Comparison of ENCODE assay signal across 35 cellular contexts in the genomic region with DNA sequence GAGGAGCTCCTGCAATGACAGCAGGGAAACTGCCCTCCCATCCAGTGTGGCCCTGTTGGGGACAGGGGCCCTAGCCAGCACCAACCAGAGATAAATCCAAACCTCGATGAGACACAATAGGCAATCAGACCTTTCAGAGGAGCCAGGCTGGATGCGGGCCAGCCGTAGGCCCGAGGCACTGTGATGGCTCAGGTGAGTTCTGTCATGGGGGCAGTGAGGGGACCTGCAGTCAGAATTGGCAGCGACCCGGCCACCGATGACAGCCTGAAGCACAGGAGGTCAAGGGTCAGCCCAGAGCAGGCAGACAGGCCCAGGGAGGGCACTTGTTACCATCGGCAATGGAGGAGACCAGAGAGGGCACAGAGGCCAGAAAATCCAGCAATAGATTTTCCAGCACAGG.
"Had no signal": no experiment of that assay in that cellular context is flagged by ENCODE, and none has a peak within 500 bp of the region (broad histone marks: within the 10 kb centered on the region; RNA-seq: fewer than 3 reads in every experiment).

No MANE protein-coding gene starts in this region.

- H3K4me1 ChIP-seq: body of pancreas, colonic mucosa had no signal

- H3K27me3 ChIP-seq: adrenal gland, body of pancreas, colonic mucosa, dorsolateral prefrontal cortex had no signal

- H3K36me3 ChIP-seq: adrenal gland, colonic mucosa, WERI-Rb-1 had no signal

- H3K9me3 ChIP-seq: adrenal gland, body of pancreas, colonic mucosa had no signal

- H3K27ac ChIP-seq: body of pancreas, colonic mucosa, dorsolateral prefrontal cortex, WERI-Rb-1 had no signal

- ATAC-seq: activated CD4-positive, CD25-positive, alpha-beta regulatory T cell treated with anti-CD3 and anti-CD28 coated beads, Interleukin-2, amount 50 U/mL, for 24 hours; activated CD8-positive, alpha-beta memory T cell treated with anti-CD3 and anti-CD28 coated beads, Interleukin-2, amount 10 ng/mL, durations not matched to agents 7 days and 5 days; activated CD8-positive, alpha-beta T cell treated with anti-CD3 and anti-CD28 coated beads, Interleukin-2, amount 10 ng/mL, durations not matched to agents 7 days and 5 days; activated naive CD8-positive, alpha-beta T cell treated with anti-CD3 and anti-CD28 coated beads, Interleukin-2, amount 50 U/mL, for 24 hours; body of pancreas; esophagus mucosa; T-cell had no signal

- H3K27me3 Mint-ChIP-seq: activated B cell treated with CpG ODN at 0.5 μM for 24 hours; activated CD4-positive, alpha-beta memory T cell treated with anti-CD3 and anti-CD28 coated beads for 36 hours; activated CD8-positive, alpha-beta memory T cell treated with anti-CD3 and anti-CD28 coated beads, Interleukin-2, amount 10 ng/mL, durations not matched to agents 7 days and 5 days; activated naive CD4-positive, alpha-beta T cell treated with anti-CD3 and anti-CD28 coated beads, Interleukin-2, amount 50 U/mL, for 24 hours; activated naive CD8-positive, alpha-beta T cell treated with anti-CD3 and anti-CD28 coated beads for 36 hours; activated naive CD8-positive, alpha-beta T cell treated with anti-CD3 and anti-CD28 coated beads, Interleukin-2, amount 50 U/mL, for 24 hours; T-cell had no signal

- H3K36me3 Mint-ChIP-seq: activated CD4-positive, alpha-beta memory T cell treated with anti-CD3 and anti-CD28 coated beads for 36 hours; activated CD8-positive, alpha-beta memory T cell treated with anti-CD3 and anti-CD28 coated beads, Interleukin-2, amount 10 ng/mL, durations not matched to agents 7 days and 5 days; activated naive CD4-positive, alpha-beta T cell treated with anti-CD3 and anti-CD28 coated beads, Interleukin-2, amount 50 U/mL, for 24 hours; activated naive CD8-positive, alpha-beta T cell treated with anti-CD3 and anti-CD28 coated beads for 36 hours; T-cell had no signal

- H3K4me3 ChIP-seq: adrenal gland, body of pancreas, colonic mucosa, dorsolateral prefrontal cortex had no signal

- H3K4me1 Mint-ChIP-seq: activated B cell treated with CpG ODN at 0.5 μM for 24 hours; activated CD8-positive, alpha-beta memory T cell treated with anti-CD3 and anti-CD28 coated beads, Interleukin-2, amount 10 ng/mL, durations not matched to agents 7 days and 5 days; activated naive CD4-positive, alpha-beta T cell treated with anti-CD3 and anti-CD28 coated beads, Interleukin-2, amount 50 U/mL, for 24 hours; activated naive CD8-positive, alpha-beta T cell treated with anti-CD3 and anti-CD28 coated beads for 36 hours; activated naive CD8-positive, alpha-beta T cell treated with anti-CD3 and anti-CD28 coated beads, Interleukin-2, amount 50 U/mL, for 24 hours; endodermal cell; T-cell had no signal

- H3K27ac Mint-ChIP-seq: activated B cell treated with CpG ODN at 0.5 μM for 24 hours; activated CD4-positive, alpha-beta memory T cell treated with anti-CD3 and anti-CD28 coated beads for 36 hours; activated CD8-positive, alpha-beta memory T cell treated with anti-CD3 and anti-CD28 coated beads, Interleukin-2, amount 10 ng/mL, durations not matched to agents 7 days and 5 days; activated CD8-positive, alpha-beta T cell treated with anti-CD3 and anti-CD28 coated beads, Interleukin-2, amount 10 ng/mL, durations not matched to agents 7 days and 5 days; activated naive CD4-positive, alpha-beta T cell treated with anti-CD3 and anti-CD28 coated beads for 36 hours; activated naive CD4-positive, alpha-beta T cell treated with anti-CD3 and anti-CD28 coated beads, Interleukin-2, amount 50 U/mL, for 24 hours; activated naive CD8-positive, alpha-beta T cell treated with anti-CD3 and anti-CD28 coated beads for 36 hours; activated naive CD8-positive, alpha-beta T cell treated with anti-CD3 and anti-CD28 coated beads, Interleukin-2, amount 50 U/mL, for 24 hours; activated T-helper 1 cell treated with anti-CD3 and anti-CD28 coated beads, Interleukin-12 subunit alpha, Interleukin-12 subunit beta, Interleukin-2, Interleukin-4 antibody, amounts not matched to agents 30 ng/mL and 10 ng/mL and 1 ng/mL, durations not matched to agents 14 hours and 24 hours and 36 hours; activated T-helper 2 cell treated with anti-CD3 and anti-CD28 coated beads, Interferon-gamma antibody, Interleukin-2, Interleukin-4, amounts not matched to agents 10 μg/mL and 5 μg/mL and 100 μg/mL, durations not matched to agents 14 hours and 24 hours and 36 hours; endodermal cell; T-cell; T-helper 1 cell treated with Interleukin-12 subunit alpha and Interleukin-12 subunit beta and Interleukin-4 antibody, amounts not matched to agents 30 μg/mL and 1 μg/mL, for 36 hours; T-helper 2 cell treated with Interferon-gamma antibody and Interleukin-4, amounts not matched to agents 5 μg/mL and 100 μg/mL, for 36 hours had no signal

- H3K4me3 Mint-ChIP-seq: activated B cell treated with CpG ODN at 0.5 μM for 24 hours; activated CD4-positive, alpha-beta memory T cell treated with anti-CD3 and anti-CD28 coated beads for 36 hours; activated CD8-positive, alpha-beta memory T cell treated with anti-CD3 and anti-CD28 coated beads, Interleukin-2, amount 10 ng/mL, durations not matched to agents 7 days and 5 days; activated CD8-positive, alpha-beta T cell treated with anti-CD3 and anti-CD28 coated beads, Interleukin-2, amount 10 ng/mL, durations not matched to agents 7 days and 5 days; activated naive CD4-positive, alpha-beta T cell treated with anti-CD3 and anti-CD28 coated beads for 36 hours; activated naive CD4-positive, alpha-beta T cell treated with anti-CD3 and anti-CD28 coated beads, Interleukin-2, amount 50 U/mL, for 24 hours; activated naive CD8-positive, alpha-beta T cell treated with anti-CD3 and anti-CD28 coated beads for 36 hours; activated naive CD8-positive, alpha-beta T cell treated with anti-CD3 and anti-CD28 coated beads, Interleukin-2, amount 50 U/mL, for 24 hours; activated T-helper 1 cell treated with anti-CD3 and anti-CD28 coated beads, Interleukin-12 subunit alpha, Interleukin-12 subunit beta, Interleukin-2, Interleukin-4 antibody, amounts not matched to agents 30 ng/mL and 10 ng/mL and 1 ng/mL, durations not matched to agents 14 hours and 24 hours and 36 hours; endodermal cell; T-cell; T-helper 1 cell treated with Interleukin-12 subunit alpha and Interleukin-12 subunit beta and Interleukin-4 antibody, amounts not matched to agents 30 μg/mL and 1 μg/mL, for 36 hours; T-helper 2 cell treated with Interferon-gamma antibody and Interleukin-4, amounts not matched to agents 5 μg/mL and 100 μg/mL, for 36 hours had no signal

- H3K9me3 Mint-ChIP-seq: activated CD4-positive, alpha-beta memory T cell treated with anti-CD3 and anti-CD28 coated beads for 36 hours; activated naive CD4-positive, alpha-beta T cell treated with anti-CD3 and anti-CD28 coated beads for 36 hours; activated naive CD4-positive, alpha-beta T cell treated with anti-CD3 and anti-CD28 coated beads, Interleukin-2, amount 50 U/mL, for 24 hours; activated naive CD8-positive, alpha-beta T cell treated with anti-CD3 and anti-CD28 coated beads for 36 hours; activated naive CD8-positive, alpha-beta T cell treated with anti-CD3 and anti-CD28 coated beads, Interleukin-2, amount 50 U/mL, for 24 hours; activated T-helper 1 cell treated with anti-CD3 and anti-CD28 coated beads, Interleukin-12 subunit alpha, Interleukin-12 subunit beta, Interleukin-2, Interleukin-4 antibody, amounts not matched to agents 30 ng/mL and 10 ng/mL and 1 ng/mL, durations not matched to agents 14 hours and 24 hours and 36 hours; activated T-helper 2 cell treated with anti-CD3 and anti-CD28 coated beads, Interferon-gamma antibody, Interleukin-2, Interleukin-4, amounts not matched to agents 10 μg/mL and 5 μg/mL and 100 μg/mL, durations not matched to agents 14 hours and 24 hours and 36 hours; endodermal cell; T-cell; T-helper 1 cell treated with Interleukin-12 subunit alpha and Interleukin-12 subunit beta and Interleukin-4 antibody, amounts not matched to agents 30 μg/mL and 1 μg/mL, for 36 hours; T-helper 2 cell treated with Interferon-gamma antibody and Interleukin-4, amounts not matched to agents 5 μg/mL and 100 μg/mL, for 36 hours had no signal

- DNase-seq: activated B cell treated with CpG ODN at 0.5 μM for 24 hours; activated CD4-positive, alpha-beta memory T cell treated with anti-CD3 and anti-CD28 coated beads for 36 hours; activated CD4-positive, alpha-beta T cell treated with anti-CD3 and anti-CD28 coated beads for 48 hours; activated CD4-positive, alpha-beta T cell treated with anti-CD3 and anti-CD28 coated beads, Interleukin-2, amount 50 U/mL, for 1 hour; activated CD8-positive, alpha-beta memory T cell treated with anti-CD3 and anti-CD28 coated beads, Interleukin-2, amount 10 ng/mL, durations not matched to agents 7 days and 5 days; activated CD8-positive, alpha-beta memory T cell treated with anti-CD3 and anti-CD28 coated beads, Interleukin-2, amount 50 U/mL, for 4 hours; activated CD8-positive, alpha-beta T cell treated with anti-CD3 and anti-CD28 coated beads, Interleukin-2, amount 10 ng/mL, durations not matched to agents 7 days and 5 days; activated effector memory CD4-positive, alpha-beta T cell treated with anti-CD3 and anti-CD28 coated beads, Interleukin-2, amount 50 U/mL, for 16 hours; activated naive CD4-positive, alpha-beta T cell treated with anti-CD3 and anti-CD28 coated beads for 36 hours; activated naive CD8-positive, alpha-beta T cell treated with anti-CD3 and anti-CD28 coated beads for 36 hours; activated naive CD8-positive, alpha-beta T cell treated with anti-CD3 and anti-CD28 coated beads, Interleukin-2, amount 50 U/mL, for 24 hours; activated T-cell treated with anti-CD3 and anti-CD28 coated beads, Interleukin-2, amount 50 U/mL, for 1 hour; activated T-cell treated with anti-CD3 and anti-CD28 coated beads, Interleukin-2, amount 50 U/mL, for 48 hours; adrenal gland; amygdala; aorta; body of pancreas; central memory CD4-positive, alpha-beta T cell; cerebellar nuclear complex; colonic mucosa; dorsolateral prefrontal cortex; effector memory CD4-positive, alpha-beta T cell; endodermal cell; foreskin fibroblast; SW 1271; T-cell; T1000; WERI-Rb-1 had no signal
